ENCODE assay signal across 8 cellular contexts in genomic region chr20:59495894-59496510, GRCh38.
A peak's percentile ranks its signal among the peaks of the same experiment; 100 is the strongest.
DNase-seq lines count a peak whose midpoint lies in the region; ATAC-seq lines count a peak whose summit lies in the region.

No MANE protein-coding gene starts in this region.

- CTCF ChIA-PET in CD4-positive, alpha-beta memory T cell (lab: Charles Lee; ENCODE audit: partially characterized antibody) = interaction anchor here (0.7 to 2.4 kb wide), 18 partner anchors 9 to 1135 kb away, joined by 3 to 18 read pairs (median 4); no protein-coding TSS in a partner anchor
- CTCF ChIA-PET in activated CD4-positive, alpha-beta memory T cell treated with anti-CD3 and anti-CD28 coated beads, Interleukin-2, amount 10 ng/mL, durations not matched to agents 7 days and 5 days (lab: Charles Lee) = interaction anchor here (0.7 to 2.0 kb wide), 18 partner anchors 9 to 628 kb away, joined by 3 to 13 read pairs (median 4); no protein-coding TSS in a partner anchor

- peak; percentile 52 for ATAC-seq in HG02884 (IDR thresholded peaks at IDR 0.05; ENCODE audit: unreplicated experiment)
- ATAC-seq in GM18867 (IDR thresholded peaks at IDR 0.05; ENCODE audit: unreplicated experiment) = no peak

- POLR2A ChIA-PET in CD4-positive, alpha-beta memory T cell (lab: Charles Lee; ENCODE audit: partially characterized antibody) = no interaction called here
- POLR2A ChIA-PET in activated CD4-positive, alpha-beta memory T cell treated with anti-CD3 and anti-CD28 coated beads, Interleukin-2, amount 10 ng/mL, durations not matched to agents 7 days and 5 days (lab: Charles Lee) = no interaction called here

- no peak overlapping the region for H3K27ac ChIP-seq in CD4-positive, alpha-beta memory T cell (ENCODE audit: low read depth, low read length)

- intact Hi-C loops in CD4-positive, alpha-beta memory T cell (cut with micrococcal nuclease) = loop anchor here (5.0 to 10.0 kb wide), 2 partner anchors 274 to 411 kb away; no protein-coding TSS in a partner anchor

- H3K9me3 Mint-ChIP-seq in CD4-positive, alpha-beta memory T cell = peaks cover 0 to 14% (median 5%) of the 10 kb centered on the region in 8 donors
- no peaks in the 10 kb centered on the region for H3K9me3 Mint-ChIP-seq in activated CD4-positive, alpha-beta memory T cell treated with anti-CD3 and anti-CD28 coated beads, Interleukin-2, amount 10 ng/mL, durations not matched to agents 7 days and 5 days

- H3K27ac Mint-ChIP-seq in CD4-positive, alpha-beta memory T cell = no peak overlapping the region
- no peak overlapping the region for H3K27ac Mint-ChIP-seq in activated CD4-positive, alpha-beta memory T cell treated with anti-CD3 and anti-CD28 coated beads, Interleukin-2, amount 10 ng/mL, durations not matched to agents 7 days and 5 days

- peaks cover 0 to 2% (median 0%) of the 10 kb centered on the region in 4 donors for H3K4me1 Mint-ChIP-seq in CD4-positive, alpha-beta memory T cell
- H3K4me1 Mint-ChIP-seq in activated CD4-positive, alpha-beta memory T cell treated with anti-CD3 and anti-CD28 coated beads, Interleukin-2, amount 10 ng/mL, durations not matched to agents 7 days and 5 days = no peaks in the 10 kb centered on the region

- peaks cover 14 to 17% of the 10 kb centered on the region in 2 donors for H3K27me3 Mint-ChIP-seq in CD4-positive, alpha-beta memory T cell
- H3K27me3 Mint-ChIP-seq in activated CD4-positive, alpha-beta memory T cell treated with anti-CD3 and anti-CD28 coated beads, Interleukin-2, amount 10 ng/mL, durations not matched to agents 7 days and 5 days = peaks cover 18% of the 10 kb centered on the region

- H3K36me3 ChIP-seq in CD4-positive, alpha-beta memory T cell (ENCODE audit: insufficient read depth, low read length) = no peaks in the 10 kb centered on the region

- no peak overlapping the region for H3K4me3 Mint-ChIP-seq in CD4-positive, alpha-beta memory T cell
- H3K4me3 Mint-ChIP-seq in activated CD4-positive, alpha-beta memory T cell treated with anti-CD3 and anti-CD28 coated beads, Interleukin-2, amount 10 ng/mL, durations not matched to agents 7 days and 5 days = no peak overlapping the region

- no peaks in the 10 kb centered on the region for H3K9me3 ChIP-seq in CD4-positive, alpha-beta memory T cell (ENCODE audit: control insufficient read depth in 1 of 2, low read length in 2 of 2)

- peaks cover 6% of the 10 kb centered on the region for H3K27me3 ChIP-seq in CD4-positive, alpha-beta memory T cell (ENCODE audit: insufficient read depth, low read length)

- H3K4me3 ChIP-seq in CD4-positive, alpha-beta memory T cell (ENCODE audit: low read length in 2 of 2) = no peak overlapping the region

- peak; percentile 50 to 59 (median 53) for DNase-seq in CD4-positive, alpha-beta memory T cell
- DNase-seq in NCI-H774 (lab: John Stamatoyannopoulos, UW) = peak; percentile 34
- peak; percentile 73 for DNase-seq in activated CD4-positive, alpha-beta memory T cell treated with anti-CD3 and anti-CD28 coated beads, Interleukin-2, amount 10 ng/mL, durations not matched to agents 7 days and 5 days
- peak; percentile 86 for DNase-seq in ecto neural progenitor cell (ENCODE audit: low spot score)
- DNase-seq in lung microvascular endothelial cell (ENCODE audit: low read depth in 2 of 2) = peak; percentile 65 to 75
- peak; percentile 44 for DNase-seq in stimulated activated CD8-positive, alpha-beta memory T cell treated with anti-CD3 and anti-CD28 coated beads, Interleukin-15, amount 100 ng/mL, for 1 hour (ENCODE audit: low read depth)

- H3K36me3 Mint-ChIP-seq in CD4-positive, alpha-beta memory T cell = no peaks in the 10 kb centered on the region
- no peaks in the 10 kb centered on the region for H3K36me3 Mint-ChIP-seq in activated CD4-positive, alpha-beta memory T cell treated with anti-CD3 and anti-CD28 coated beads, Interleukin-2, amount 10 ng/mL, durations not matched to agents 7 days and 5 days (ENCODE audit: low read depth)

- no peaks in the 10 kb centered on the region for H3K4me1 ChIP-seq in CD4-positive, alpha-beta memory T cell (ENCODE audit: insufficient read depth, low read length)

Comparison
In these comparisons a context has a peak if more than half of its experiments do, and no peak if none do; other contexts are left out.
1. DNase-seq: peak in every context shown above with its lines; median percentile 86 in ecto neural progenitor cell; 73 in activated CD4-positive, alpha-beta memory T cell treated with anti-CD3 and anti-CD28 coated beads, Interleukin-2, amount 10 ng/mL, durations not matched to agents 7 days and 5 days; 70 in lung microvascular endothelial cell; 53 in CD4-positive, alpha-beta memory T cell; 44 in stimulated activated CD8-positive, alpha-beta memory T cell treated with anti-CD3 and anti-CD28 coated beads, Interleukin-15, amount 100 ng/mL, for 1 hour; 34 in NCI-H774.